33 cellular contexts compared by ENCODE assay signal in the genomic region with DNA sequence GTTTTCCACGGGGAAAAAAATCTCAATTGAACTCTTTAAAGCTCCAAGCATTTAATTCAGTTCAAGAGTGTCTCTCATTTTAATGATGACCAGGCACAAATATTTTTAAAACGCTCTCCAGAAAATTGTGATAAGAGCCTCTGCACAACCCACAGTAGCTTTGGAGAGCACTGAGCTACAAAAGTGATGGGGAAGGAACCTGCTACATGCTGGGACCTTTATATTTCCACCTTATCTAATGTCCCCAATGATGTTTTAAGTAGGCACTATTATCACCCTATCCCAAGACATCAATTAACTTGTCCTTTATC. TPM values are rescaled to one million over a fixed set of nuclear protein-coding genes. Genes with fewer than 3 reads are reported as not detected.
"Had no signal": no experiment of that assay in that cellular context is flagged by ENCODE, and none has a peak within 500 bp of the region (broad histone marks: within the 10 kb centered on the region; RNA-seq: fewer than 3 reads in every experiment).

No MANE protein-coding gene starts in this region.

- H3K4me1 Mint-ChIP-seq: central memory CD8-positive, alpha-beta T cell; immature natural killer cell; neural crest cell had no signal

- H3K36me3 ChIP-seq: gastroesophageal sphincter, pancreas, prostate gland, stomach, thyroid gland, upper lobe of right lung had no signal

- H3K36me3 Mint-ChIP-seq: immature natural killer cell; naive thymus-derived CD8-positive, alpha-beta T cell had no signal

- H3K4me1 ChIP-seq: gastroesophageal sphincter, pancreas, prostate gland, thyroid gland, upper lobe of right lung had no signal

- H3K27ac Mint-ChIP-seq: immature natural killer cell; naive thymus-derived CD8-positive, alpha-beta T cell; T-helper 2 cell treated with Interferon-gamma antibody and Interleukin-4, amounts not matched to agents 5 μg/mL and 100 μg/mL, for 36 hours had no signal

- H3K9me3 ChIP-seq: gastroesophageal sphincter, pancreas, prostate gland, stomach, thyroid gland, upper lobe of right lung had no signal

- H3K27ac ChIP-seq: gastroesophageal sphincter, pancreas, prostate gland, skin epidermis, stomach, thyroid gland, upper lobe of right lung had no signal

- DNase-seq: activated CD4-positive, alpha-beta T cell treated with anti-CD3 and anti-CD28 coated beads for 4 hours; activated CD4-positive, CD25-positive, alpha-beta regulatory T cell; activated naive CD4-positive, alpha-beta T cell treated with Interleukin-2 at 50 U/mL for 16 hours; anterior cingulate cortex; effector CD8-positive, alpha-beta T cell; hippocampal formation; immature natural killer cell; kidney; left colon; midbrain; naive thymus-derived CD8-positive, alpha-beta T cell; nucleus accumbens; pancreas; retina; stimulated activated CD4-positive, alpha-beta T cell treated with anti-CD3 and anti-CD28 coated beads, Interleukin-12 subunit alpha, Interleukin-12 subunit beta, amount 100 ng/mL, for 4 hours; stimulated activated CD4-positive, alpha-beta T cell treated with anti-CD3 and anti-CD28 coated beads, Interleukin-4, amount 100 ng/mL, for 1 hour; stomach; T-helper 1 cell; thyroid gland; upper lobe of right lung had no signal

- H3K4me3 ChIP-seq: gastroesophageal sphincter, pancreas, prostate gland, skin epidermis, stomach, thyroid gland, upper lobe of right lung had no signal

- H3K4me3 Mint-ChIP-seq: activated CD8-positive, alpha-beta T cell treated with anti-CD3 and anti-CD28 coated beads for 36 hours; central memory CD8-positive, alpha-beta T cell; immature natural killer cell; naive thymus-derived CD8-positive, alpha-beta T cell; neural crest cell; T-helper 2 cell treated with Interferon-gamma antibody and Interleukin-4, amounts not matched to agents 5 μg/mL and 100 μg/mL, for 36 hours had no signal

- H3K27me3 ChIP-seq: pancreas, thyroid gland, upper lobe of right lung had no signal

- ATAC-seq: gastroesophageal sphincter; naive thymus-derived CD8-positive, alpha-beta T cell; pancreas; sciatic nerve had no signal

- H3K9me3 Mint-ChIP-seq: activated CD8-positive, alpha-beta T cell treated with anti-CD3 and anti-CD28 coated beads for 36 hours; central memory CD8-positive, alpha-beta T cell; immature natural killer cell; naive thymus-derived CD8-positive, alpha-beta T cell; T-helper 2 cell treated with Interferon-gamma antibody and Interleukin-4, amounts not matched to agents 5 μg/mL and 100 μg/mL, for 36 hours had no signal

RNA-seq across cellular contexts. Expression of a gene that starts 14.1 kb away (rescaled TPM):
- total RNA-seq: activated CD8-positive, alpha-beta T cell treated with anti-CD3 and anti-CD28 coated beads for 36 hours; dermis microvascular lymphatic vessel endothelial cell; kidney; naive thymus-derived CD8-positive, alpha-beta T cell; neural crest cell; SK-MEL-5 had no signal

RNA-seq across cellular contexts. Expression of a gene that starts 32.8 kb away (rescaled TPM):
- total RNA-seq: activated CD8-positive, alpha-beta T cell treated with anti-CD3 and anti-CD28 coated beads for 36 hours; dermis microvascular lymphatic vessel endothelial cell; epithelial cell of proximal tubule; kidney; naive thymus-derived CD8-positive, alpha-beta T cell; neural crest cell; SK-MEL-5 had no signal

RNA-seq across cellular contexts. Expression of a gene that starts 53.1 kb away (rescaled TPM):
- total RNA-seq: activated CD8-positive, alpha-beta T cell treated with anti-CD3 and anti-CD28 coated beads for 36 hours; epithelial cell of proximal tubule; naive thymus-derived CD8-positive, alpha-beta T cell; neural crest cell; prostate gland; sciatic nerve; SK-MEL-5; thyroid gland; upper lobe of right lung had no signal

RNA-seq across cellular contexts. Expression of a gene that starts 55.2 kb away (rescaled TPM):
- total RNA-seq: activated CD8-positive, alpha-beta T cell treated with anti-CD3 and anti-CD28 coated beads for 36 hours; bronchial epithelial cell; dermis microvascular lymphatic vessel endothelial cell; epithelial cell of proximal tubule; lower leg skin; naive thymus-derived CD8-positive, alpha-beta T cell; neural crest cell; SK-MEL-5; stomach; thyroid gland had no signal
